In the genomic region with DNA sequence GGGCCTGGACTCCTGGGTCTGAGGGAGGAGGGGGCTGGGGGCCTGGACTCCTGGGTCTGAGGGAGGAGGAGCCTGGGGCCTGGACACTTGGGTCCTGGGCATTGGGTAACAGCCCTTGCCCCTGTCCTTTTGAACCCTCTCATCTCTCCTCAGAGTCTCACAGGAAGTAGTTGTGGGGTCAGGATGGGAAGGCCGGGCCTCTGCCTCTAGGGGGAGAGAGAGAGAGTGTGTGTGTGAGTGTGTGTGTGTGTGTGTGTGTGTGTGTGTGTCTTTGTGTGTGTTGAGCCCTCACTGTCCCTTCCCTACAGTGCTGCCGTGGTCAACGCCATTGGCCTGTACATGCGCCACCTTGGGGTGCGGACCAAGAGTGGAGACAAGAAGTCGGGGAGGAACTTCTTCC, we compare ENCODE assay signal across 1 cellular context.
TF ChIP-seq lines count a peak whose summit lies in the region.

No MANE protein-coding gene starts in this region.

TF ChIP-seq in GM12878, 131 proteins besides CTCF, POLR2A, EP300 and RAD21 (continued from another document):
- TF ChIP-seq, protein P1, sequence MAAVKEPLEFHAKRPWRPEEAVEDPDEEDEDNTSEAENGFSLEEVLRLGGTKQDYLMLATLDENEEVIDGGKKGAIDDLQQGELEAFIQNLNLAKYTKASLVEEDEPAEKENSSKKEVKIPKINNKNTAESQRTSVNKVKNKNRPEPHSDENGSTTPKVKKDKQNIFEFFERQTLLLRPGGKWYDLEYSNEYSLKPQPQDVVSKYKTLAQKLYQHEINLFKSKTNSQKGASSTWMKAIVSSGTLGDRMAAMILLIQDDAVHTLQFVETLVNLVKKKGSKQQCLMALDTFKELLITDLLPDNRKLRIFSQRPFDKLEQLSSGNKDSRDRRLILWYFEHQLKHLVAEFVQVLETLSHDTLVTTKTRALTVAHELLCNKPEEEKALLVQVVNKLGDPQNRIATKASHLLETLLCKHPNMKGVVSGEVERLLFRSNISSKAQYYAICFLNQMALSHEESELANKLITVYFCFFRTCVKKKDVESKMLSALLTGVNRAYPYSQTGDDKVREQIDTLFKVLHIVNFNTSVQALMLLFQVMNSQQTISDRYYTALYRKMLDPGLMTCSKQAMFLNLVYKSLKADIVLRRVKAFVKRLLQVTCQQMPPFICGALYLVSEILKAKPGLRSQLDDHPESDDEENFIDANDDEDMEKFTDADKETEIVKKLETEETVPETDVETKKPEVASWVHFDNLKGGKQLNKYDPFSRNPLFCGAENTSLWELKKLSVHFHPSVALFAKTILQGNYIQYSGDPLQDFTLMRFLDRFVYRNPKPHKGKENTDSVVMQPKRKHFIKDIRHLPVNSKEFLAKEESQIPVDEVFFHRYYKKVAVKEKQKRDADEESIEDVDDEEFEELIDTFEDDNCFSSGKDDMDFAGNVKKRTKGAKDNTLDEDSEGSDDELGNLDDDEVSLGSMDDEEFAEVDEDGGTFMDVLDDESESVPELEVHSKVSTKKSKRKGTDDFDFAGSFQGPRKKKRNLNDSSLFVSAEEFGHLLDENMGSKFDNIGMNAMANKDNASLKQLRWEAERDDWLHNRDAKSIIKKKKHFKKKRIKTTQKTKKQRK (IDR thresholded peaks at IDR 0.05; ENCODE audit: low read depth, low read length) = no peak
- TF ChIP-seq HDGF (IDR thresholded peaks at IDR 0.05) = peak; percentile 88
- TF ChIP-seq GATAD2B (conservative IDR thresholded peaks at IDR 0.05; ENCODE audit: low read depth) = no peak
- TF ChIP-seq KAT2A (conservative IDR thresholded peaks at IDR 0.05; ENCODE audit: control insufficient read depth, low read depth, low read length) = no peak
- no peak for TF ChIP-seq MXI1 (IDR thresholded peaks at IDR 0.05; ENCODE audit: low read depth, low read length)
- TF ChIP-seq GABPA (IDR thresholded peaks at IDR 0.05; ENCODE audit: low read depth) = no peak
- no peak for TF ChIP-seq NFYA (IDR thresholded peaks at IDR 0.05; ENCODE audit: borderline replicate concordance, low read depth, low read length)
- TF ChIP-seq NFIC (IDR thresholded peaks at IDR 0.05; ENCODE audit: low read depth, low read length) = no peak
- TF ChIP-seq ESRRA (IDR thresholded peaks at IDR 0.05; ENCODE audit: low read length) = no peak
